8 cellular contexts compared by ENCODE assay signal in genomic region chr11:27209562-27210005, GRCh38.
A peak's percentile ranks its signal among the peaks of the same experiment; 100 is the strongest.
DNase-seq lines count a peak whose midpoint lies in the region; ATAC-seq and TF ChIP-seq lines count a peak whose summit lies in the region.

No MANE protein-coding gene starts in this region.

- no peaks in the 10 kb centered on the region for H3K27me3 Mint-ChIP-seq in HFFc6 (ENCODE audit: insufficient read depth)
- peaks cover 4 to 16% of the 10 kb centered on the region in 2 donors for H3K27me3 Mint-ChIP-seq in CD8-positive, alpha-beta memory T cell

- H3K4me3 Mint-ChIP-seq in HFFc6 = peak overlapping the region; percentile 16; the same call in 1 of the 2 replicates
- H3K4me3 Mint-ChIP-seq in stimulated activated effector memory CD8-positive, alpha-beta T cell treated with anti-CD3 and anti-CD28 coated beads, Interleukin-12 subunit alpha, Interleukin-12 subunit beta, amount 100 ng/mL, for 72 hours = no peak overlapping the region
- H3K4me3 Mint-ChIP-seq in CD8-positive, alpha-beta memory T cell = no peak overlapping the region

- no peaks in the 10 kb centered on the region for H3K9me3 ChIP-seq in CD8-positive, alpha-beta memory T cell (ENCODE audit: low read length)

- TF ChIP-seq CTCF in HFFc6 (IDR thresholded peaks at IDR 0.05) = no peak

- peak overlapping the region; percentile 67 for H3K27ac Mint-ChIP-seq in HFFc6
- no peak overlapping the region for H3K27ac Mint-ChIP-seq in stimulated activated effector memory CD8-positive, alpha-beta T cell treated with anti-CD3 and anti-CD28 coated beads, Interleukin-12 subunit alpha, Interleukin-12 subunit beta, amount 100 ng/mL, for 72 hours
- H3K27ac Mint-ChIP-seq in CD8-positive, alpha-beta memory T cell = no peak overlapping the region

- H3K4me3 ChIP-seq in CD8-positive, alpha-beta memory T cell (ENCODE audit: low read length) = no peak overlapping the region
- H3K4me3 ChIP-seq in H7 (ENCODE audit: insufficient read depth, low read depth, low read length) = no peak overlapping the region

- DNase-seq in DMS 273 (lab: John Stamatoyannopoulos, UW; ENCODE audit: unreplicated experiment) (peak; percentile 72), HFFc6 (peak; percentile 86), NCI-H226 (peak; percentile 93), fibroblast of gingiva (ENCODE audit: low read depth) (peak; percentile 70), H7 (no peak)
- DNase-seq in stimulated activated effector memory CD8-positive, alpha-beta T cell treated with anti-CD3 and anti-CD28 coated beads, Interleukin-12 subunit alpha, Interleukin-12 subunit beta, amount 100 ng/mL, for 72 hours (ENCODE audit: low spot score in 2 of 2) = no peak
- DNase-seq in CD8-positive, alpha-beta memory T cell = no peak
- DNase-seq in activated naive CD4-positive, alpha-beta T cell (lab: John Stamatoyannopoulos, UW) = no peak

- peaks cover 3% of the 10 kb centered on the region for H3K27me3 ChIP-seq in CD8-positive, alpha-beta memory T cell (ENCODE audit: insufficient read depth, low read length, poor library complexity, severe bottlenecking)
- no peaks in the 10 kb centered on the region for H3K27me3 ChIP-seq in H7 (ENCODE audit: control insufficient read depth, insufficient read depth, low read length)

- POLR2A ChIA-PET in CD8-positive, alpha-beta memory T cell (lab: Charles Lee) = no interaction called here

- no peaks in the 10 kb centered on the region for H3K9me3 Mint-ChIP-seq in HFFc6
- H3K9me3 Mint-ChIP-seq in stimulated activated effector memory CD8-positive, alpha-beta T cell treated with anti-CD3 and anti-CD28 coated beads, Interleukin-12 subunit alpha, Interleukin-12 subunit beta, amount 100 ng/mL, for 72 hours = no peaks in the 10 kb centered on the region
- no peaks in the 10 kb centered on the region for H3K9me3 Mint-ChIP-seq in CD8-positive, alpha-beta memory T cell

- H3K36me3 Mint-ChIP-seq in HFFc6 (ENCODE audit: low read depth) = no peaks in the 10 kb centered on the region
- H3K36me3 Mint-ChIP-seq in stimulated activated effector memory CD8-positive, alpha-beta T cell treated with anti-CD3 and anti-CD28 coated beads, Interleukin-12 subunit alpha, Interleukin-12 subunit beta, amount 100 ng/mL, for 72 hours = no peaks in the 10 kb centered on the region
- H3K36me3 Mint-ChIP-seq in CD8-positive, alpha-beta memory T cell = no peaks in the 10 kb centered on the region

- no peaks in the 10 kb centered on the region for H3K4me1 ChIP-seq in CD8-positive, alpha-beta memory T cell (ENCODE audit: insufficient read depth, low read length)

- CTCF ChIA-PET in CD8-positive, alpha-beta memory T cell (lab: Charles Lee) = no interaction called here

- H3K27ac ChIP-seq in CD8-positive, alpha-beta memory T cell (ENCODE audit: low read depth, low read length) = no peak overlapping the region

- peak; percentile 48 for ATAC-seq in stimulated activated effector memory CD8-positive, alpha-beta T cell treated with anti-CD3 and anti-CD28 coated beads, Interleukin-12 subunit alpha, Interleukin-12 subunit beta, amount 100 ng/mL, for 72 hours

- peaks cover 91% of the 10 kb centered on the region for H3K4me1 Mint-ChIP-seq in HFFc6 (ENCODE audit: low read depth)
- no peaks in the 10 kb centered on the region for H3K4me1 Mint-ChIP-seq in stimulated activated effector memory CD8-positive, alpha-beta T cell treated with anti-CD3 and anti-CD28 coated beads, Interleukin-12 subunit alpha, Interleukin-12 subunit beta, amount 100 ng/mL, for 72 hours
- H3K4me1 Mint-ChIP-seq in CD8-positive, alpha-beta memory T cell = no peaks in the 10 kb centered on the region

- no peaks in the 10 kb centered on the region for H3K36me3 ChIP-seq in CD8-positive, alpha-beta memory T cell (ENCODE audit: insufficient read depth, low read length)
- H3K36me3 ChIP-seq in H7 (replicated peaks; ENCODE audit: control insufficient read depth, insufficient read depth, low read length) = 0 out of 2 replicates have a peak, but pooled peaks cover 2% of the 10 kb centered on the region

Comparison
In these comparisons a context has a peak if more than half of its experiments do, and no peak if none do; other contexts are left out.
1. DNase-seq: peak in DMS 273 (single experiment), HFFc6 (single experiment), NCI-H226 (single experiment) and fibroblast of gingiva (single experiment); none in stimulated activated effector memory CD8-positive, alpha-beta T cell treated with anti-CD3 and anti-CD28 coated beads, Interleukin-12 subunit alpha, Interleukin-12 subunit beta, amount 100 ng/mL, for 72 hours (0 of 2), CD8-positive, alpha-beta memory T cell (0 of 5), H7 (single experiment) and activated naive CD4-positive, alpha-beta T cell (0 of 4).